9 cellular contexts compared by ENCODE assay signal in genomic region chr19:15199219-15199651, GRCh38. TPM values are rescaled to one million over a fixed set of nuclear protein-coding genes. Genes with fewer than 3 reads are reported as not detected.
DNase-seq lines count a peak whose midpoint lies in the region; TF ChIP-seq lines count a peak whose summit lies in the region.
"Had no signal": no experiment of that assay in that cellular context is flagged by ENCODE, and none has a peak within 500 bp of the region (broad histone marks: within the 10 kb centered on the region; RNA-seq: fewer than 3 reads in every experiment).

No MANE protein-coding gene starts in this region.

- H3K4me1 Mint-ChIP-seq in endothelial cell (ENCODE audit: unreplicated experiment) (peaks cover 10% of the 10 kb centered on the region), neural crest cell (peaks cover 36% of the 10 kb centered on the region)

- H3K27me3 Mint-ChIP-seq in endothelial cell (ENCODE audit: unreplicated experiment) = peaks cover 16% of the 10 kb centered on the region
- no peaks in the 10 kb centered on the region for H3K27me3 Mint-ChIP-seq in neural crest cell (ENCODE audit: low read depth)

- no peaks in the 10 kb centered on the region for H3K9me3 ChIP-seq in HUES48 (ENCODE audit: control insufficient read depth, insufficient read depth, low read length)

- H3K4me3 Mint-ChIP-seq in endothelial cell (ENCODE audit: unreplicated experiment) (peak overlapping the region; percentile 89), neural crest cell (peak overlapping the region; percentile 90)

- peak overlapping the region; percentile 26; the same call in 1 of the 2 replicates for H3K9ac ChIP-seq in HUES48 (ENCODE audit: low read depth, low read length)

- peak overlapping the region; percentile 39 for H3K27ac Mint-ChIP-seq in endothelial cell (ENCODE audit: unreplicated experiment)
- peak overlapping the region; percentile 1 for H3K27ac Mint-ChIP-seq in neural crest cell (ENCODE audit: unreplicated experiment)

- H3K36me3 Mint-ChIP-seq in endothelial cell (ENCODE audit: low read depth, unreplicated experiment) (peaks cover 20% of the 10 kb centered on the region), neural crest cell (ENCODE audit: low read depth) (peaks cover 10% of the 10 kb centered on the region)

- DNase-seq in AG04449 (ENCODE audit: low read depth, low spot score) (no peak), endothelial cell (ENCODE audit: low spot score) (no peak), neural crest cell (ENCODE audit: low read depth, low spot score) (no peak), cerebellum (ENCODE audit: low spot score) (no peak), NOMO-1 treated with DMSO at 0.1 percent for 48 hours (lab: John Stamatoyannopoulos, UW; ENCODE audit: unreplicated experiment) (no peak), NCI-H526 treated with DMSO at 0.1 percent for 48 hours (lab: John Stamatoyannopoulos, UW) (no peak), RKO (ENCODE audit: low spot score) (no peak)
- DNase-seq: T-helper 9 cell had no signal

- H3K27me3 ChIP-seq in HUES48 (ENCODE audit: control insufficient read depth, insufficient read depth, low read length) = no peaks in the 10 kb centered on the region

- POLR2A ChIA-PET in AG04449 (lab: Yijun Ruan, JAX) = no interaction called here

- H3K27ac ChIP-seq in HUES48 (ENCODE audit: low read depth, low read length) = peak overlapping the region; percentile 76

- H3K36me3 ChIP-seq in HUES48 (ENCODE audit: control insufficient read depth, insufficient read depth, low read length) = peaks cover 23% of the 10 kb centered on the region

- H3K9me3 Mint-ChIP-seq in endothelial cell (ENCODE audit: unreplicated experiment) (no peaks in the 10 kb centered on the region), neural crest cell (no peaks in the 10 kb centered on the region)

- peaks cover 14% of the 10 kb centered on the region; the same call in 1 of the 2 replicates for H3K4me1 ChIP-seq in HUES48 (ENCODE audit: control insufficient read depth, insufficient read depth, low read length)

- H3K4me3 ChIP-seq in AG04449 (ENCODE audit: low read depth, low read length) = peak overlapping the region; percentile 82
- H3K4me3 ChIP-seq in HUES48 (ENCODE audit: low read depth, low read length) = peak overlapping the region; percentile 63

- TF ChIP-seq CTCF in AG04449 (IDR thresholded peaks at IDR 0.05; ENCODE audit: insufficient read depth, low read length, missing control alignments) = no peak
- no peak for TF ChIP-seq CTCF in endothelial cell (IDR thresholded peaks at IDR 0.05; ENCODE audit: unreplicated experiment)
- no peak for TF ChIP-seq CTCF in neural crest cell (conservative IDR thresholded peaks at IDR 0.05)

- CTCF ChIA-PET in AG04449 (lab: Yijun Ruan, JAX) = interaction anchor here (0.9 to 1.7 kb wide), 4 partner anchors 23 to 221 kb away, joined by 3 to 4 read pairs (median 4); no protein-coding TSS in a partner anchor

RNA-seq across cellular contexts. Expression of gene NOTCH3, which starts 1.6 kb away (rescaled TPM):
- total RNA-seq in endothelial cell (ENCODE audit: unreplicated experiment) (96.8 TPM), neural crest cell (125 and 127 TPM in 2 replicates), cerebellum (28.7 TPM)

RNA-seq across cellular contexts. Expression of gene EPHX3, which starts 33.0 kb away (rescaled TPM):
- total RNA-seq in endothelial cell (ENCODE audit: unreplicated experiment) (1.6 TPM), neural crest cell (1.0 and 1.1 TPM in 2 replicates), cerebellum (0.18 TPM)
